Comparison of ENCODE assay signal across 9 cellular contexts in the genomic region with DNA sequence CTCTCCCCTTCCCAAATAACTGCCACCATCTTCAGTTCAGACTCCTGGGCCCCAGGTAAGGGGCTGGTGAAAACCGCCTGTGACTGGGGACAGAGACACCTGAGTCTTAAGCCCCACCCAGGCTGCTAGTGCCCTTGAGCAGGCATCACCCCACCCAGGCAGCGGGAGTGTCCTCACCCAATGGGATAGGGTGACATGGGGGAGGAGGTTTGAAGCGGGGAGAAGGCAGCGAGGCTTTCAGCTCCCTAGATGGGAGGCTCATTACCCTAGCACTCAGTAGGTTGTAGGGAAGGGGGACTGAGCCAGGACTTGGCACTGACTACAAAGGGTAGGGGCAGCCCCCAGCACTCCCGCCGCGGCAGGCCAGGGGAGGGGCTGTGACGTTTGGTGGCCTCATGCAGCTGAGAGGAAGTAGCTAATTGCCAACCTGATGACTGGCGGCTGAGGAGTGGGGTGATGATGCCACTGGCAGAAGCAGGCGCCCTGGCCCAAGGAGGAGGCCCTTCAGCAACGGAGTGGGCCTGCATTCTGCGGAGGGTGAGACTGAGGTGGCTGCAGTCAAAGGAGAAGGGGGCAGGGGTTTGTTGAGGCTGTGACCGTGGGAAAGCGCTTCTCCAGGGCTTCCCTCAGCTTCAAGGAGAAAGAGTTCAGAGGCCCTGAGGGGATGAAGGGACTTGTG.
A peak's percentile ranks its signal among the peaks of the same experiment; 100 is the strongest.
DNase-seq lines count a peak whose midpoint lies in the region; ATAC-seq and TF ChIP-seq lines count a peak whose summit lies in the region.
"Had no signal": no experiment of that assay in that cellular context is flagged by ENCODE, and none has a peak within 500 bp of the region (broad histone marks: within the 10 kb centered on the region; RNA-seq: fewer than 3 reads in every experiment).

No MANE protein-coding gene starts in this region.

- no peak overlapping the region for H3K56ac ChIP-seq in H9 (ENCODE audit: insufficient read length, low read depth, low read length)

- H3K27ac ChIP-seq in H9 (ENCODE audit: insufficient read length, low read depth, low read length) (peak overlapping the region; percentile 12), testis (no peak overlapping the region)
- H3K27ac ChIP-seq: dorsolateral prefrontal cortex had no signal

- peak overlapping the region; percentile 31 for H3K18ac ChIP-seq in H9 (ENCODE audit: insufficient read length, low read depth, low read length)

- H3K9ac ChIP-seq in H9 (ENCODE audit: extremely low read depth, insufficient read length, low read length): no peak overlapping the region

- no peak overlapping the region; the same call in 1 of the 2 replicates for H2BK15ac ChIP-seq in H9 (ENCODE audit: low read depth, low read length)

- H3K4me2 ChIP-seq in H9 (ENCODE audit: insufficient read depth, insufficient read length, low read length): peak overlapping the region; percentile 3

- no peak overlapping the region for H3T11ph ChIP-seq in H9 (ENCODE audit: low read length)

- no peak overlapping the region for H2BK20ac ChIP-seq in H9 (ENCODE audit: low read depth, low read length, poor library complexity, severe bottlenecking)

- H3K36me3 ChIP-seq in testis (ENCODE audit: low read depth, missing control alignments): no peaks in the 10 kb centered on the region

- H3K4ac ChIP-seq in H9 (ENCODE audit: low read depth, low read length): no peak overlapping the region

- H3K27ac Mint-ChIP-seq in H9: peak overlapping the region in 2 of 3 experiments; percentile 89 to 92; a peak in 4 of 7 replicates
- H3K27ac Mint-ChIP-seq in glutamatergic neuron (ENCODE audit: unreplicated experiment): no peak overlapping the region

- H3K4me3 Mint-ChIP-seq in H9: peak overlapping the region in 1 of 2 experiments; percentile 45; a peak in 4 of 5 replicates
- no peak overlapping the region for H3K4me3 Mint-ChIP-seq in glutamatergic neuron (ENCODE audit: unreplicated experiment)

- ATAC-seq in HG03135 (IDR thresholded peaks at IDR 0.05; ENCODE audit: unreplicated experiment): no peak

- H3K36me3 Mint-ChIP-seq in H9 (ENCODE audit: insufficient read depth in 1 of 3, low read depth in 3 of 3) (peaks cover 5 to 11% (median 10%) of the 10 kb centered on the region in 3 experiments; a peak in 6 of 7 replicates), glutamatergic neuron (ENCODE audit: unreplicated experiment) (peaks cover 5% of the 10 kb centered on the region)

- no peak overlapping the region for H4K91ac ChIP-seq in H9 (ENCODE audit: insufficient read length, low read depth, low read length)

- H3K4me1 Mint-ChIP-seq in H9 (peaks cover 44 to 49% of the 10 kb centered on the region in 2 experiments), glutamatergic neuron (ENCODE audit: low read depth, unreplicated experiment) (peaks cover 3% of the 10 kb centered on the region)

- H3K9me3 ChIP-seq in H9 (ENCODE audit: control insufficient read depth, low read depth, low read length) (no peaks in the 10 kb centered on the region), testis (no peaks in the 10 kb centered on the region)

- no peak overlapping the region for H2BK12ac ChIP-seq in H9 (ENCODE audit: insufficient read length, low read depth, low read length)

- intact Hi-C loops in testis (cut with DNase I; ENCODE audit: low total_unique reads): no loop called here

- H3K4me3 ChIP-seq in GM12865 (ENCODE audit: low read depth, low read length) (peak overlapping the region; percentile 62), testis (no peak overlapping the region)
- H3K4me3 ChIP-seq: dorsolateral prefrontal cortex had no signal

- DNase-seq in GM12865 (ENCODE audit: low read depth): peak; percentile 75
- DNase-seq in H9: peak; percentile 94
- DNase-seq in NOMO-1 (lab: John Stamatoyannopoulos, UW; ENCODE audit: unreplicated experiment in 2 of 2): peak; percentile 89 to 90
- DNase-seq in erythroblast (lab: John Stamatoyannopoulos, UW): peak; percentile 44 to 54
- DNase-seq in glutamatergic neuron: no peak
- DNase-seq in testis: no peak
- DNase-seq in AG20443 (ENCODE audit: low spot score): no peak

- H3K79me2 ChIP-seq in H9 (ENCODE audit: insufficient read depth, low read length): no peaks in the 10 kb centered on the region

- H3K27me3 Mint-ChIP-seq in H9 (ENCODE audit: low read depth) (peaks cover 22% of the 10 kb centered on the region), glutamatergic neuron (ENCODE audit: unreplicated experiment) (peaks cover 5% of the 10 kb centered on the region)

- H4K5ac ChIP-seq in H9 (ENCODE audit: insufficient read length, low read depth, low read length): no peak overlapping the region

- no peak overlapping the region for H2BK120ac ChIP-seq in H9 (ENCODE audit: low read depth, low read length, poor library complexity, severe bottlenecking)

- H2AFZ ChIP-seq in H9 (ENCODE audit: low read length): no peak overlapping the region

- TF ChIP-seq POLR2A in erythroblast (IDR thresholded peaks at IDR 0.05; ENCODE audit: low read length): peak; percentile 95
- TF ChIP-seq POLR2A in testis (IDR thresholded peaks at IDR 0.05): no peak

- H2AK5ac ChIP-seq in H9 (ENCODE audit: insufficient read length, low read length): no peak overlapping the region

- no peaks in the 10 kb centered on the region for H4K20me1 ChIP-seq in H9 (ENCODE audit: control insufficient read depth, insufficient read depth, insufficient read length)

- TF ChIP-seq CTCF in GM12865 (IDR thresholded peaks at IDR 0.05; ENCODE audit: insufficient read depth, low read depth, low read length, missing control alignments) (no peak), H9 (conservative IDR thresholded peaks at IDR 0.05) (no peak), glutamatergic neuron (IDR thresholded peaks at IDR 0.05; ENCODE audit: partially characterized antibody, unreplicated experiment) (no peak), testis (IDR thresholded peaks at IDR 0.05) (no peak)

- H3K14ac ChIP-seq in H9 (ENCODE audit: insufficient read depth, low read length): peak overlapping the region; percentile 14; the same call in 1 of the 2 replicates

- H3K23me2 ChIP-seq in H9 (ENCODE audit: insufficient read length, low read depth, low read length, poor library complexity, severe bottlenecking): peaks cover 7% of the 10 kb centered on the region

- H3K4me1 ChIP-seq in H9 (ENCODE audit: insufficient read depth, low read length): peaks cover 2% of the 10 kb centered on the region; the same call in 1 of the 2 replicates
- H3K4me1 ChIP-seq in testis: peaks cover 5% of the 10 kb centered on the region

- H4K8ac ChIP-seq in H9 (replicated peaks; ENCODE audit: insufficient read length, low read depth, low read length): no peak overlapping the region

- H3K23ac ChIP-seq in H9 (ENCODE audit: insufficient read length, low read depth, low read length): no peak overlapping the region

- H3K9me3 Mint-ChIP-seq in H9 (peaks cover 7 to 8% of the 10 kb centered on the region in 2 experiments), glutamatergic neuron (ENCODE audit: unreplicated experiment) (peaks cover 12% of the 10 kb centered on the region)

- no peaks in the 10 kb centered on the region for H3K79me1 ChIP-seq in H9 (ENCODE audit: insufficient read depth, low read depth, low read length, poor library complexity, severe bottlenecking)

- no peak overlapping the region for H2BK5ac ChIP-seq in H9 (ENCODE audit: insufficient read length, low read length)

- WGBS in H9 (ENCODE audit: extremely low coverage, insufficient read length, low lambda C conversion rate): no CpG with 5 or more reads among the region's 14 CpGs
- WGBS in testis, 2 donors: 63 to 76% methylated on average over 12 to 14 of the region's 14 CpGs

- H3K27me3 ChIP-seq in H9 (ENCODE audit: insufficient read depth, low read length) (no peaks in the 10 kb centered on the region; the same call in 1 of the 2 replicates), testis (no peaks in the 10 kb centered on the region)

Comparison
In these comparisons a context has a peak if more than half of its experiments do, and no peak if none do; other contexts are left out.
1. DNase-seq: peak in GM12865 (single experiment), H9 (single experiment), NOMO-1 (2 of 2) and erythroblast (2 of 2); none in glutamatergic neuron (single experiment), testis (single experiment) and AG20443 (single experiment).